In the genomic region with DNA sequence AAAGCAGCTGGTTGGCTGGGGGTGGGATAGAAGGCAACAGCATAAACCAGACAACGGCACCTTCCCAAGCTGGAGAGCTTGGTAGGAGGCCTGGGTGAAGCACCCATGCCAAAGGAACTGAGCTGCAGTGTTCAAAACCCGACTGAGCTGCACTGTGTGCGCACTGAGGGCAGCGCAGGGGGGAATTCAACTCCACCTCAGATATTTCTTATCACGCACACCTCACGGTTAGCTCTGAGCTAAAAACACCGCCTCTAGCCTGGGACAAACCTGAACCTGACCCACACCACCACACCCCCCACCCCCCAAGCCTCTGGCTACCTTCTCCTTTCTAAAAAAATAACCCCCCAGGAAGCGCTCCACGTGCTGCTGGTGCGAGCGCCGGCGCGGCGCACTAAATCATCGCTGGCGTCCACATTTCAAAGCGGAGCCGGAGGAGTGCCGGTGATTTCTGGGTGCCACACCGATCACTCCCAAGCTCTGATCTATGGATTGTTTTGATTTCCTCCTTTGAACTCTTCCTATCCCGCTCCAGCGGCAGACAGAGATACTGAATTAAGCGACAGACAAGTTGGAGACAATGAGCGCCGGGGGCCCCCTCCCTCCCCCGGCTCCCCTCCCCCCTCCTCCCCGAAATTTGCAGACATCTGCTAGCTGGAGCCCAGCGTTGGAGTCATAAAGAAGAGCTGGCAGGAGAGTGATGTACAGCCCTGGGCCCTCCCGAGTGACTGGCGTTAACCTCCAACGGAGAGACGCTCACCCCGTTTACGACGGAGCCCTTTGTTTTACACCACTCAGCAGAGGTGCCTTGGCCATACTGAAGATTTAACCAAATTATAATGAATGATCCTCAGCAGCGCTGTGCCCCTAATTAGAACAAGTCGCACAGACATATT, we compare ENCODE assay signal across 2 cellular contexts.
TF ChIP-seq lines count a peak whose summit lies in the region.

No MANE protein-coding gene starts in this region.

TF ChIP-seq in A549, 52 proteins besides CTCF, POLR2A, EP300 and RAD21 (continued from another document):
- TF ChIP-seq, protein P1, sequence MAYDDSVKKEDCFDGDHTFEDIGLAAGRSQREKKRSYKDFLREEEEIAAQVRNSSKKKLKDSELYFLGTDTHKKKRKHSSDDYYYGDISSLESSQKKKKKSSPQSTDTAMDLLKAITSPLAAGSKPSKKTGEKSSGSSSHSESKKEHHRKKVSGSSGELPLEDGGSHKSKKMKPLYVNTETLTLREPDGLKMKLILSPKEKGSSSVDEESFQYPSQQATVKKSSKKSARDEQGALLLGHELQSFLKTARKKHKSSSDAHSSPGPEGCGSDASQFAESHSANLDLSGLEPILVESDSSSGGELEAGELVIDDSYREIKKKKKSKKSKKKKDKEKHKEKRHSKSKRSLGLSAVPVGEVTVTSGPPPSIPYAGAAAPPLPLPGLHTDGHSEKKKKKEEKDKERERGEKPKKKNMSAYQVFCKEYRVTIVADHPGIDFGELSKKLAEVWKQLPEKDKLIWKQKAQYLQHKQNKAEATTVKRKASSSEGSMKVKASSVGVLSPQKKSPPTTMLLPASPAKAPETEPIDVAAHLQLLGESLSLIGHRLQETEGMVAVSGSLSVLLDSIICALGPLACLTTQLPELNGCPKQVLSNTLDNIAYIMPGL (CRISPR knock-in tag; IDR thresholded peaks at IDR 0.05; ENCODE audit: borderline replicate concordance): no peak
- TF ChIP-seq POLR2AphosphoS2 (conservative IDR thresholded peaks at IDR 0.05; ENCODE audit: low read length) (no peak), MAZ (IDR thresholded peaks at IDR 0.05; ENCODE audit: borderline replicate concordance, low read depth, low read length) (no peak), ZFP36 (IDR thresholded peaks at IDR 0.05; ENCODE audit: borderline replicate concordance, partially characterized antibody) (no peak), ESRRA (IDR thresholded peaks at IDR 0.05; ENCODE audit: borderline replicate concordance, low read length) (no peak)
- TF ChIP-seq, protein P2, sequence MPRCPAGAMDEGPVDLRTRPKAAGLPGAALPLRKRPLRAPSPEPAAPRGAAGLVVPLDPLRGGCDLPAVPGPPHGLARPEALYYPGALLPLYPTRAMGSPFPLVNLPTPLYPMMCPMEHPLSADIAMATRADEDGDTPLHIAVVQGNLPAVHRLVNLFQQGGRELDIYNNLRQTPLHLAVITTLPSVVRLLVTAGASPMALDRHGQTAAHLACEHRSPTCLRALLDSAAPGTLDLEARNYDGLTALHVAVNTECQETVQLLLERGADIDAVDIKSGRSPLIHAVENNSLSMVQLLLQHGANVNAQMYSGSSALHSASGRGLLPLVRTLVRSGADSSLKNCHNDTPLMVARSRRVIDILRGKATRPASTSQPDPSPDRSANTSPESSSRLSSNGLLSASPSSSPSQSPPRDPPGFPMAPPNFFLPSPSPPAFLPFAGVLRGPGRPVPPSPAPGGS (IDR thresholded peaks at IDR 0.05): no peak

TF ChIP-seq in IMR-90, 13 proteins besides CTCF, POLR2A, EP300 and RAD21:
- TF ChIP-seq ELK1 (IDR thresholded peaks at IDR 0.05; ENCODE audit: borderline replicate concordance, low read depth, low read length) (no peak), SMC3 (IDR thresholded peaks at IDR 0.05; ENCODE audit: low read depth, low read length) (no peak), FOS (IDR thresholded peaks at IDR 0.05; ENCODE audit: low read depth, low read length) (no peak), RCOR1 (IDR thresholded peaks at IDR 0.05; ENCODE audit: insufficient replicate concordance, low read length) (no peak), CEBPB (IDR thresholded peaks at IDR 0.05; ENCODE audit: low read depth, low read length) (no peak), BHLHE40 (IDR thresholded peaks at IDR 0.05; ENCODE audit: low read depth, low read length) (no peak), USF2 (IDR thresholded peaks at IDR 0.05; ENCODE audit: low read depth, low read length) (no peak), CHD1 (IDR thresholded peaks at IDR 0.05; ENCODE audit: low read depth, low read length) (no peak), MAFK (IDR thresholded peaks at IDR 0.05; ENCODE audit: low read depth, low read length) (no peak), NFE2L2 (IDR thresholded peaks at IDR 0.05; ENCODE audit: low read depth, low read length) (no peak), MXI1 (IDR thresholded peaks at IDR 0.05; ENCODE audit: borderline replicate concordance, low read depth, low read length) (no peak), RFX5 (IDR thresholded peaks at IDR 0.05; ENCODE audit: low read depth, low read length) (no peak), MAZ (IDR thresholded peaks at IDR 0.05; ENCODE audit: borderline replicate concordance, low read depth, low read length) (no peak)
TF ChIP-seq in IMR-90: peak in this region for 0.
